11 cellular contexts compared by ENCODE assay signal in the genomic region with DNA sequence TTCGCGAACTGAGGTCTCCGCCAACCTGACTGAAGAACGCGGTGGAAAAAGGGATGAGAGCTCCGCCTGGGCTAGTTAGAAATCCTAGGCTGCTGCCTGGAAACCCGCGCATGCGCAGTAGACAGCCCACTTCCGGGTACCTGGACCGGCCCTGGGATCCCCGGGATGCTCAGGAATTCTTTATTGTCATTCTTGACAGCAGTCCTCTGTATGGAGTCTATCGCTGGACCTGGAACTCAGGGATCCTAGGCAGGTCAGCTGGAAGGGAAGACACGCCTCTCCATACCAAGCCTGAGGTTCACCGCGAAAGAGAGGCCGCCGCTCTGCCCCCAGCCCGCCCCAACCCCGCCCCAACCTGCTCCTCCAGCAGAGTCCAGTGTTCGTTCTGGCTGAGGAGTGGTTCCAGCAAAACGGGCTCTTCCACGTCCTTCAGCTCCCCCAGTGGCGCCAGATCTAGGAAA.
DNase-seq lines count a peak whose midpoint lies in the region; ATAC-seq and TF ChIP-seq lines count a peak whose summit lies in the region.
"Had no signal": no experiment of that assay in that cellular context is flagged by ENCODE, and none has a peak within 500 bp of the region (broad histone marks: within the 10 kb centered on the region; RNA-seq: fewer than 3 reads in every experiment).

No MANE protein-coding gene starts in this region.

- H3K4me3 ChIP-seq in endodermal cell (ENCODE audit: low read length), result no peak overlapping the region
- H3K4me3 ChIP-seq: BLaER1, thyroid gland had no signal

- WGBS in endodermal cell (ENCODE audit: insufficient coverage in 1 of 2, insufficient read length in 1 of 2), 2 experiments, result 75 to 78% methylated on average over 16 to 24 of the region's 24 CpGs

- TF ChIP-seq CTCF in endodermal cell (conservative IDR thresholded peaks at IDR 0.05), result no peak

- peaks cover 6% of the 10 kb centered on the region for H3K36me3 Mint-ChIP-seq in activated CD8-positive, alpha-beta memory T cell treated with anti-CD3 and anti-CD28 coated beads, Interleukin-2, amount 10 ng/mL, durations not matched to agents 7 days and 5 days
- H3K36me3 Mint-ChIP-seq in endodermal cell (ENCODE audit: low read depth), result peaks cover 6% of the 10 kb centered on the region

- no peaks in the 10 kb centered on the region for H3K4me1 ChIP-seq in endodermal cell (ENCODE audit: control insufficient read depth, insufficient read depth, low read length)
- H3K4me1 ChIP-seq: BLaER1, thyroid gland had no signal

- H3K27me3 ChIP-seq in endodermal cell (ENCODE audit: control insufficient read depth, insufficient read depth, low read length, poor library complexity, severe bottlenecking), result no peaks in the 10 kb centered on the region
- H3K27me3 ChIP-seq: BLaER1, thyroid gland had no signal

- H3K27ac ChIP-seq in endodermal cell (ENCODE audit: low read depth, low read length), result no peak overlapping the region
- H3K27ac ChIP-seq: BLaER1, KMS-11, thyroid gland had no signal

- peak; percentile 68 for ATAC-seq in activated CD8-positive, alpha-beta memory T cell treated with anti-CD3 and anti-CD28 coated beads, Interleukin-2, amount 10 ng/mL, durations not matched to agents 7 days and 5 days
- peak; percentile 31 for ATAC-seq in stimulated activated naive CD8-positive, alpha-beta T cell treated with anti-CD3 and anti-CD28 coated beads, Interleukin-15, Interleukin-2, amounts not matched to agents 100 U/mL and 50 U/mL, for 24 hours

- H3K27ac Mint-ChIP-seq in activated CD8-positive, alpha-beta memory T cell treated with anti-CD3 and anti-CD28 coated beads, Interleukin-2, amount 10 ng/mL, durations not matched to agents 7 days and 5 days, result peak overlapping the region; percentile 7
- no peak overlapping the region for H3K27ac Mint-ChIP-seq in endodermal cell

- no peaks in the 10 kb centered on the region for H3K36me3 ChIP-seq in endodermal cell (ENCODE audit: control insufficient read depth, insufficient read depth, low read length)
- H3K36me3 ChIP-seq: BLaER1, thyroid gland had no signal

- peaks cover 19% of the 10 kb centered on the region for H3K9me3 Mint-ChIP-seq in activated CD8-positive, alpha-beta memory T cell treated with anti-CD3 and anti-CD28 coated beads, Interleukin-2, amount 10 ng/mL, durations not matched to agents 7 days and 5 days (ENCODE audit: low read depth)
- peaks cover 90% of the 10 kb centered on the region for H3K9me3 Mint-ChIP-seq in endodermal cell

- H3K9me3 ChIP-seq in endodermal cell (ENCODE audit: control insufficient read depth, low read length), result peaks cover 53% of the 10 kb centered on the region
- H3K9me3 ChIP-seq: thyroid gland had no signal

- H3K27me3 Mint-ChIP-seq in activated CD8-positive, alpha-beta memory T cell treated with anti-CD3 and anti-CD28 coated beads, Interleukin-2, amount 10 ng/mL, durations not matched to agents 7 days and 5 days, result no peaks in the 10 kb centered on the region
- H3K27me3 Mint-ChIP-seq in endodermal cell (ENCODE audit: insufficient read depth), result peaks cover 3% of the 10 kb centered on the region

- H3K9ac ChIP-seq in endodermal cell (ENCODE audit: extremely low read depth, low read length, poor library complexity, severe bottlenecking), result no peak overlapping the region
- H3K9ac ChIP-seq: BLaER1, KMS-11 had no signal

- H3K4me3 Mint-ChIP-seq in activated CD8-positive, alpha-beta memory T cell treated with anti-CD3 and anti-CD28 coated beads, Interleukin-2, amount 10 ng/mL, durations not matched to agents 7 days and 5 days, result peak overlapping the region; percentile 53
- no peak overlapping the region for H3K4me3 Mint-ChIP-seq in endodermal cell

- no peak for DNase-seq in activated CD8-positive, alpha-beta memory T cell treated with anti-CD3 and anti-CD28 coated beads, Interleukin-2, amount 10 ng/mL, durations not matched to agents 7 days and 5 days
- DNase-seq in activated CD8-positive, alpha-beta memory T cell treated with anti-CD3 and anti-CD28 coated beads, Interleukin-2, amount 50 U/mL, for 4 hours, result no peak
- peak; percentile 55 for DNase-seq in NCI-H460 (ENCODE audit: extremely low read depth, low read depth)
- peak; percentile 36 for DNase-seq in endodermal cell
- DNase-seq in stimulated activated naive CD8-positive, alpha-beta T cell treated with anti-CD3 and anti-CD28 coated beads, Interleukin-15, Interleukin-2, amounts not matched to agents 100 U/mL and 50 U/mL, for 24 hours, result no peak
- DNase-seq in NCI-H1092 (lab: John Stamatoyannopoulos, UW), result no peak
- no peak for DNase-seq in T-helper 1 cell
- DNase-seq in stimulated activated CD4-positive, alpha-beta T cell treated with anti-CD3 and anti-CD28 coated beads, Interleukin-4, amount 100 ng/mL, for 4 hours, result no peak

- CTCF ChIA-PET in activated CD8-positive, alpha-beta memory T cell treated with anti-CD3 and anti-CD28 coated beads, Interleukin-2, amount 10 ng/mL, durations not matched to agents 7 days and 5 days (lab: Charles Lee), result no interaction called here

- no peaks in the 10 kb centered on the region for H3K4me1 Mint-ChIP-seq in activated CD8-positive, alpha-beta memory T cell treated with anti-CD3 and anti-CD28 coated beads, Interleukin-2, amount 10 ng/mL, durations not matched to agents 7 days and 5 days
- no peaks in the 10 kb centered on the region for H3K4me1 Mint-ChIP-seq in endodermal cell

Comparison
In these comparisons a context has a peak if more than half of its experiments do, and no peak if none do; other contexts are left out.
1. DNase-seq: peak in NCI-H460 (single experiment) and endodermal cell (single experiment); none in activated CD8-positive, alpha-beta memory T cell treated with anti-CD3 and anti-CD28 coated beads, Interleukin-2, amount 10 ng/mL, durations not matched to agents 7 days and 5 days (single experiment), activated CD8-positive, alpha-beta memory T cell treated with anti-CD3 and anti-CD28 coated beads, Interleukin-2, amount 50 U/mL, for 4 hours (single experiment), stimulated activated naive CD8-positive, alpha-beta T cell treated with anti-CD3 and anti-CD28 coated beads, Interleukin-15, Interleukin-2, amounts not matched to agents 100 U/mL and 50 U/mL, for 24 hours (single experiment), NCI-H1092 (single experiment), T-helper 1 cell (0 of 5) and stimulated activated CD4-positive, alpha-beta T cell treated with anti-CD3 and anti-CD28 coated beads, Interleukin-4, amount 100 ng/mL, for 4 hours (0 of 2).